In the genomic region with DNA sequence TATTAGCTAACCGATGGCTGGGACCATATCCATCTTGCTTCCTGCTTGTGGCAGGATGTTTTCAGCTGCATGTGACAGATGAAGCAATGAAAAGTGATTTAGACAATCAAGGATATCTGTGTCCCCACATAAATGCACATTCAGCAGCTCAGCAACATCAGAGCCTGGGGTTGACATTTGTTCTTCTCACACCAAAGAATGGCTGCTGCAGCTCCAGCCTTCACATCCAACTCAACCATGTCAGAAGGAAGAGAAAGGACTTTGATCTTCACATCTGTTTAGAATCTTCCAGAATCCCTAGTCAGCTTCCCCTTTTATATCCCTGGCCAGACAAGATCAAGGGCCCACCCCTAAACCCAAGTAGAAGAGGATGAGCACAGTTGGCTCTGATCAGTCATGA, we compare ENCODE assay signal across 31 cellular contexts. TPM values are rescaled to one million over a fixed set of nuclear protein-coding genes. Genes with fewer than 3 reads are reported as not detected.
"Had no signal": no experiment of that assay in that cellular context is flagged by ENCODE, and none has a peak within 500 bp of the region (broad histone marks: within the 10 kb centered on the region; RNA-seq: fewer than 3 reads in every experiment).

No MANE protein-coding gene starts in this region.

- H3K9me3 ChIP-seq: colonic mucosa had no signal

- H3K4me1 ChIP-seq: ascending aorta, colonic mucosa had no signal

- H3K27ac ChIP-seq: ascending aorta, cardiac muscle cell, colonic mucosa, epithelial cell of prostate, esophagus squamous epithelium, gastroesophageal sphincter, heart right ventricle had no signal

- H3K27me3 ChIP-seq: ascending aorta, breast epithelium, cardiac muscle cell, colonic mucosa, gastroesophageal sphincter had no signal

- ATAC-seq: activated naive CD4-positive, alpha-beta T cell treated with anti-CD3 and anti-CD28 coated beads, Interleukin-2, amount 50 U/mL, for 72 hours; activated T-cell treated with anti-CD3 and anti-CD28 coated beads, Interleukin-2, amount 50 U/mL, for 4 hours; activated T-helper 17 cell treated with anti-CD3 and anti-CD28 coated beads, Interleukin-2, amount 50 U/mL, for 72 hours; gastroesophageal sphincter; heart right ventricle; T-helper 17 cell; WTC11 had no signal

- H3K4me3 ChIP-seq: ascending aorta, breast epithelium, cardiac muscle cell, colonic mucosa, esophagus squamous epithelium, gastroesophageal sphincter, heart right ventricle had no signal

- H3K36me3 ChIP-seq: ascending aorta, breast epithelium, cardiac muscle cell, colonic mucosa, esophagus squamous epithelium, gastroesophageal sphincter, heart right ventricle had no signal

- FAIRE-seq: endometrium, endothelial cell of umbilical vein had no signal

- DNase-seq: activated CD4-positive, alpha-beta memory T cell treated with anti-CD3 and anti-CD28 coated beads, Interleukin-2, amount 10 ng/mL, durations not matched to agents 7 days and 5 days; activated CD4-positive, alpha-beta T cell treated with anti-CD3 and anti-CD28 coated beads for 1 hour; activated CD4-positive, alpha-beta T cell treated with anti-CD3 and anti-CD28 coated beads for 4 hours; activated CD4-positive, alpha-beta T cell treated with anti-CD3 and anti-CD28 coated beads, Interleukin-2, amount 10 ng/mL, durations not matched to agents 7 days and 5 days; activated CD4-positive, alpha-beta T cell treated with anti-CD3 and anti-CD28 coated beads, Interleukin-2, amount 50 U/mL, for 4 hours; activated effector memory CD4-positive, alpha-beta T cell treated with Interleukin-2 at 50 U/mL for 16 hours; activated naive CD4-positive, alpha-beta T cell treated with anti-CD3 and anti-CD28 coated beads for 36 hours; activated naive CD8-positive, alpha-beta T cell treated with anti-CD3 and anti-CD28 coated beads, Interleukin-2, amount 10 ng/mL, durations not matched to agents 7 days and 5 days; activated T-cell treated with anti-CD3 and anti-CD28 coated beads, Interleukin-2, amount 50 U/mL, for 4 hours; central memory CD4-positive, alpha-beta T cell; cerebellar nuclear complex; colonic mucosa; effector CD8-positive, alpha-beta T cell; esophagus squamous epithelium; foreskin melanocyte; heart right ventricle; T-helper 1 cell; T-helper 17 cell; T1000 had no signal

RNA-seq across cellular contexts. Expression of a gene that starts 11.9 kb away (rescaled TPM):
- total RNA-seq: activated CD4-positive, alpha-beta memory T cell treated with anti-CD3 and anti-CD28 coated beads, Interleukin-2, amount 10 ng/mL, durations not matched to agents 7 days and 5 days; activated CD4-positive, alpha-beta T cell treated with anti-CD3 and anti-CD28 coated beads, Interleukin-2, amount 10 ng/mL, durations not matched to agents 7 days and 5 days; activated naive CD4-positive, alpha-beta T cell treated with anti-CD3 and anti-CD28 coated beads for 36 hours; activated naive CD8-positive, alpha-beta T cell treated with anti-CD3 and anti-CD28 coated beads, Interleukin-2, amount 10 ng/mL, durations not matched to agents 7 days and 5 days; activated T-cell treated with anti-CD3 and anti-CD28 coated beads, Interleukin-2, amount 50 U/mL, for 4 hours; ascending aorta; esophagus squamous epithelium; fibroblast of lung; glomerular endothelial cell had no signal
- polyA plus RNA-seq: endothelial cell of umbilical vein, heart right ventricle had no signal
